Comparison of ENCODE assay signal across 18 cellular contexts in genomic region chr17:59527325-59527917, GRCh38.
"Had no signal": no experiment of that assay in that cellular context is flagged by ENCODE, and none has a peak within 500 bp of the region (broad histone marks: within the 10 kb centered on the region; RNA-seq: fewer than 3 reads in every experiment).

No MANE protein-coding gene starts in this region.

- H3K36me3 ChIP-seq: ascending aorta, prostate gland, right atrium auricular region, suprapubic skin had no signal

- ATAC-seq: activated T-cell treated with anti-CD3 and anti-CD28 coated beads, Interleukin-2, amount 50 U/mL, for 72 hours; effector memory CD8-positive, alpha-beta T cell; naive thymus-derived CD8-positive, alpha-beta T cell; stimulated activated naive CD8-positive, alpha-beta T cell treated with anti-CD3 and anti-CD28 coated beads, Interleukin-15, amount 100 ng/mL, for 72 hours had no signal

- H3K4me1 ChIP-seq: ascending aorta, prostate gland, right atrium auricular region, suprapubic skin had no signal

- H3K27me3 ChIP-seq: ascending aorta, right atrium auricular region, suprapubic skin had no signal

- DNase-seq: activated CD4-positive, CD25-positive, alpha-beta regulatory T cell treated with anti-CD3 and anti-CD28 coated beads, Interleukin-2, amount 50 U/mL, for 72 hours; activated CD8-positive, alpha-beta memory T cell treated with anti-CD3 and anti-CD28 coated beads for 24 hours; activated effector memory CD4-positive, alpha-beta T cell treated with anti-CD3 and anti-CD28 coated beads, Interleukin-2, amount 50 U/mL, for 16 hours; activated naive CD4-positive, alpha-beta T cell treated with anti-CD3 and anti-CD28 coated beads, Interleukin-2, amount 50 U/mL, for 16 hours; activated T-cell treated with anti-CD3 and anti-CD28 coated beads, Interleukin-2, amount 50 U/mL, for 72 hours; effector memory CD8-positive, alpha-beta T cell; foreskin fibroblast; mesenchymal stem cell; naive thymus-derived CD8-positive, alpha-beta T cell; stimulated activated CD4-positive, alpha-beta T cell treated with anti-CD3 and anti-CD28 coated beads, Interleukin-2, amount 100 ng/mL, for 24 hours; stimulated activated naive CD8-positive, alpha-beta T cell treated with anti-CD3 and anti-CD28 coated beads, Interleukin-15, amount 100 ng/mL, for 72 hours; T1000; trophoblast cell had no signal

- H3K9me3 ChIP-seq: ascending aorta, prostate gland, right atrium auricular region, suprapubic skin had no signal

- H3K27ac ChIP-seq: ascending aorta, prostate gland, right atrium auricular region, suprapubic skin, VCaP had no signal

- H3K4me3 ChIP-seq: ascending aorta, prostate gland, right atrium auricular region, suprapubic skin had no signal
